ENCODE assay signal across 17 cellular contexts in the genomic region with DNA sequence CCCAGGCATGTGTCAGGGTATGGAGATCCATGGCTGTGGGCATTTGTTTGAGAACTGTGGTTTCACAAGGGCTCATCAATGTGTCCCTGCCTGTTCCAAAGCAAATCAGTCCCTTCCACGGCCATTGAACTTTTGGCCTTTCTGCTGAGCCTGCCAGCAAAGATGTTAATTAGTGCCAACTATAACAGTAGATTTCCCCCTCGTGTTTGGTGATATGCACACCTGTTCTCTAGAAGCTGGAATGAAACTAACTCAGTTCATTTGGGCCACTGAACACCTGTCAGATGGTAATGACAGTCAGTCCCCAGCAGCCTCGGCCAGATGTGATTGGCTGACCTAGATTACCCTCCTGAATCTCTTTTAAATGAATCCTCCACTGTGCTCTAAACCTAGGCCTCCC. TPM values are rescaled to one million over a fixed set of nuclear protein-coding genes. Genes with fewer than 3 reads are reported as not detected.
A peak's percentile ranks its signal among the peaks of the same experiment; 100 is the strongest.
DNase-seq lines count a peak whose midpoint lies in the region; ATAC-seq and TF ChIP-seq lines count a peak whose summit lies in the region.
"Had no signal": no experiment of that assay in that cellular context is flagged by ENCODE, and none has a peak within 500 bp of the region (broad histone marks: within the 10 kb centered on the region; RNA-seq: fewer than 3 reads in every experiment).

No MANE protein-coding gene starts in this region.

- H3K27me3 ChIP-seq in esophagus squamous epithelium: no peaks in the 10 kb centered on the region
- H3K27me3 ChIP-seq: tibial nerve had no signal

- WGBS in esophagus squamous epithelium, 2 donors: 51 to 55% methylated on average over 3 of the region's 3 CpGs

- intact Hi-C loops in esophagus squamous epithelium (cut with DNase I): no loop called here

- no peaks in the 10 kb centered on the region for H3K9me3 Mint-ChIP-seq in stimulated activated naive B cell treated with anti-CD40 and anti-IgM and Interleukin-4, amounts not matched to agents 10 μg/mL and 1 μg/mL and 100 μg/mL, for 72 hours
- H3K9me3 Mint-ChIP-seq: HFFc6; IgD-negative memory B cell; T-helper 1 cell treated with Interleukin-12 subunit alpha and Interleukin-12 subunit beta and Interleukin-4 antibody, amounts not matched to agents 30 μg/mL and 1 μg/mL, for 36 hours had no signal

- DNase-seq in NCI-H146 (lab: John Stamatoyannopoulos, UW) (peak; percentile 16), NCI-H146 treated with DMSO at 0.1 percent for 48 hours (lab: John Stamatoyannopoulos, UW; ENCODE audit: unreplicated experiment) (no peak), NCI-H510A treated with DMSO at 0.1 percent for 48 hours (lab: John Stamatoyannopoulos, UW) (peak; percentile 80), esophagus squamous epithelium (lab: John Stamatoyannopoulos, UW) (no peak), NCI-H524 treated with DMSO at 0.1 percent for 48 hours (lab: John Stamatoyannopoulos, UW) (no peak)
- DNase-seq in stimulated activated naive B cell treated with anti-CD40 and anti-IgM and Interleukin-4, amounts not matched to agents 10 μg/mL and 1 μg/mL and 100 μg/mL, for 72 hours: no peak
- DNase-seq: DMS79 treated with DMSO at 0.1 percent for 48 hours, head of caudate nucleus, HFFc6 had no signal

- H3K27ac Mint-ChIP-seq in stimulated activated naive B cell treated with anti-CD40 and anti-IgM and Interleukin-4, amounts not matched to agents 10 μg/mL and 1 μg/mL and 100 μg/mL, for 72 hours: no peak overlapping the region
- H3K27ac Mint-ChIP-seq: HFFc6; progenitor cell of endocrine pancreas; T-helper 1 cell treated with Interleukin-12 subunit alpha and Interleukin-12 subunit beta and Interleukin-4 antibody, amounts not matched to agents 30 μg/mL and 1 μg/mL, for 36 hours had no signal

- H3K36me3 ChIP-seq in esophagus squamous epithelium: peaks cover 0 to 25% (median 0%) of the 10 kb centered on the region in 3 donors

- no peak overlapping the region for H3K4me3 ChIP-seq in esophagus squamous epithelium
- H3K4me3 ChIP-seq: A549, lung, tibial nerve had no signal

- no peaks in the 10 kb centered on the region for H3K9me3 ChIP-seq in esophagus squamous epithelium
- H3K9me3 ChIP-seq: A549, tibial nerve had no signal

- H3K4me1 Mint-ChIP-seq in stimulated activated naive B cell treated with anti-CD40 and anti-IgM and Interleukin-4, amounts not matched to agents 10 μg/mL and 1 μg/mL and 100 μg/mL, for 72 hours: peaks cover 13% of the 10 kb centered on the region in 2 donors

- H3K27ac ChIP-seq in esophagus squamous epithelium: no peak overlapping the region
- H3K27ac ChIP-seq: A549, tibial nerve had no signal

- H3K4me1 ChIP-seq in esophagus squamous epithelium: peaks cover 0 to 17% (median 3%) of the 10 kb centered on the region in 3 donors

- TF ChIP-seq CTCF in esophagus squamous epithelium (IDR thresholded peaks at IDR 0.05): no peak

- H3K27me3 Mint-ChIP-seq in stimulated activated naive B cell treated with anti-CD40 and anti-IgM and Interleukin-4, amounts not matched to agents 10 μg/mL and 1 μg/mL and 100 μg/mL, for 72 hours: no peaks in the 10 kb centered on the region

- peak; percentile 29 for ATAC-seq in HG02970 (IDR thresholded peaks at IDR 0.05; ENCODE audit: low FRiP score, unreplicated experiment)
- ATAC-seq in stimulated activated naive B cell treated with anti-CD40 and anti-IgM and Interleukin-4, amounts not matched to agents 10 μg/mL and 1 μg/mL and 100 μg/mL, for 72 hours (replicated peaks): peak; percentile 16 to 46
- ATAC-seq in HG03095 (IDR thresholded peaks at IDR 0.05; ENCODE audit: unreplicated experiment): no peak
- ATAC-seq: A549 had no signal

- H3K4me3 Mint-ChIP-seq in stimulated activated naive B cell treated with anti-CD40 and anti-IgM and Interleukin-4, amounts not matched to agents 10 μg/mL and 1 μg/mL and 100 μg/mL, for 72 hours: no peak overlapping the region
- H3K4me3 Mint-ChIP-seq: HFFc6; IgD-negative memory B cell; T-helper 1 cell treated with Interleukin-12 subunit alpha and Interleukin-12 subunit beta and Interleukin-4 antibody, amounts not matched to agents 30 μg/mL and 1 μg/mL, for 36 hours had no signal

- no peaks in the 10 kb centered on the region for H3K36me3 Mint-ChIP-seq in stimulated activated naive B cell treated with anti-CD40 and anti-IgM and Interleukin-4, amounts not matched to agents 10 μg/mL and 1 μg/mL and 100 μg/mL, for 72 hours
- H3K36me3 Mint-ChIP-seq: IgD-negative memory B cell had no signal

- TF ChIP-seq POLR2A in esophagus squamous epithelium (IDR thresholded peaks at IDR 0.05): no peak

RNA-seq across cellular contexts. Expression of gene IRAK3, which starts 43.2 kb away (rescaled TPM):
- total RNA-seq in esophagus squamous epithelium: 10 to 100 TPM in 1 of 4 donors, 1 to 10 TPM in 3; 1.5 to 14.1 (median 7.7) TPM

Comparison
In these comparisons a context has a peak if more than half of its experiments do, and no peak if none do; other contexts are left out.
1. DNase-seq: peak in NCI-H146 (single experiment) and NCI-H510A treated with DMSO at 0.1 percent for 48 hours (single experiment); none in NCI-H146 treated with DMSO at 0.1 percent for 48 hours (single experiment), stimulated activated naive B cell treated with anti-CD40 and anti-IgM and Interleukin-4, amounts not matched to agents 10 μg/mL and 1 μg/mL and 100 μg/mL, for 72 hours (single experiment), esophagus squamous epithelium (single experiment) and NCI-H524 treated with DMSO at 0.1 percent for 48 hours (single experiment).